8 cellular contexts compared by ENCODE assay signal in genomic region chr19:51887522-51888498, GRCh38. TPM values are rescaled to one million over a fixed set of nuclear protein-coding genes. Genes with fewer than 3 reads are reported as not detected.
A peak's percentile ranks its signal among the peaks of the same experiment; 100 is the strongest.
DNase-seq lines count a peak whose midpoint lies in the region; ATAC-seq and TF ChIP-seq lines count a peak whose summit lies in the region.

Gene ZNF577 (minus strand): TSS chr19:51887951. CDS start chr19:51880382, 7,569 bp downstream.

- peak within 1 kb of the TSS; percentile 46 for H3K4ac ChIP-seq in IMR-90 (ENCODE audit: low read depth, low read length)

- peak within 1 kb of the TSS; percentile 68 to 88 for H4K8ac ChIP-seq in IMR-90 (ENCODE audit: low read depth in 2 of 2, low read length in 2 of 2)

- H3K4me1 ChIP-seq in IMR-90 (ENCODE audit: control insufficient read depth, insufficient read depth, low read length) (no peaks in the 10 kb centered on the region), liver (ENCODE audit: control insufficient read depth in 4 of 4, insufficient read depth in 4 of 4, low read length in 3 of 4) (peaks cover 0 to 3% (median under 1%) of the 10 kb centered on the region in 4 donors)

- POLR2A ChIA-PET in IMR-90 (lab: Charles Lee; ENCODE audit: unreplicated experiment) = interaction anchor here (0.6 kb wide), 1 partner anchor 1792 kb away, joined by 3 read pairs; no protein-coding TSS in a partner anchor

- H3K9ac ChIP-seq in IMR-90 (ENCODE audit: low read depth, low read length) (peak within 1 kb of the TSS; percentile 86), liver (ENCODE audit: low read depth in 1 of 2, low read length in 2 of 2) (peak within 1 kb of the TSS in 1 of 2 donors; percentile 43)

- peak within 1 kb of the TSS; percentile 23; the same call in 1 of the 2 replicates for H4K91ac ChIP-seq in IMR-90 (ENCODE audit: insufficient read depth, low read depth, low read length)

- H3K27me3 ChIP-seq in IMR-90 (ENCODE audit: control insufficient read depth, insufficient read depth, low read length) (no peaks in the 10 kb centered on the region), liver (ENCODE audit: control insufficient read depth in 4 of 4, insufficient read depth in 4 of 4, low read length in 3 of 4) (no peaks in the 10 kb centered on the region)

- H2BK15ac ChIP-seq in IMR-90 (ENCODE audit: low read depth, low read length) = no peak within 1 kb of the TSS

- peak within 1 kb of the TSS; percentile 45; the same call in 1 of the 2 replicates for H3K56ac ChIP-seq in IMR-90 (ENCODE audit: extremely low read depth, insufficient read depth, low read length)

- in situ Hi-C loops in IMR-90 (cut with MboI; ENCODE audit: low sequenced_read_pairs) = no loop called here

- peak within 1 kb of the TSS; percentile 42 for H2BK5ac ChIP-seq in IMR-90 (ENCODE audit: low read depth, low read length, poor library complexity, severe bottlenecking)

- no peaks in the 10 kb centered on the region for H4K20me1 ChIP-seq in IMR-90 (ENCODE audit: insufficient read depth, low read length)

- no peak within 1 kb of the TSS for H2BK20ac ChIP-seq in IMR-90 (ENCODE audit: low read depth, low read length)

- H3K14ac ChIP-seq in IMR-90 (replicated peaks; ENCODE audit: low read depth, low read length) = peak within 1 kb of the TSS; percentile 74

- H2AK5ac ChIP-seq in IMR-90 (ENCODE audit: low read depth, low read length) = no peak within 1 kb of the TSS

- H2BK120ac ChIP-seq in IMR-90 (ENCODE audit: low read depth, low read length) = peak within 1 kb of the TSS; percentile 22

- peaks cover 0 to 5% of the 10 kb centered on the region in 2 experiments; a peak in 1 of 4 replicates for H3K79me1 ChIP-seq in IMR-90 (ENCODE audit: low read depth in 1 of 2, low read length in 2 of 2)

- peak within 1 kb of the TSS; percentile 78 for H3K4me2 ChIP-seq in IMR-90 (ENCODE audit: low read depth, low read length)

- peak within 1 kb of the TSS; percentile 30 for H4K5ac ChIP-seq in IMR-90 (ENCODE audit: low read depth, low read length)

- TF ChIP-seq RAD21 in IMR-90 (IDR thresholded peaks at IDR 0.05; ENCODE audit: low read length) (peak; percentile 16; the same call in 1 of the 2 replicates), liver (IDR thresholded peaks at IDR 0.05) (peak in 1 of 2 donors; percentile 36)

- H3K9me1 ChIP-seq in IMR-90 (ENCODE audit: insufficient read depth, low read length) = no peaks in the 10 kb centered on the region

- no peak within 1 kb of the TSS; the same call in 1 of the 2 replicates for H3K18ac ChIP-seq in IMR-90 (ENCODE audit: low read depth, low read length)

- 1% methylated on average over 24 of the region's 56 CpGs; no CpG with 5 or more reads in 1 of the 2 experiments for WGBS in IMR-90 (ENCODE audit: extremely low coverage in 2 of 2, insufficient read length in 1 of 2), 2 experiments
- 4% methylated on average over 56 of the region's 56 CpGs for whole genome bisulfite sequencing in liver

- peak within 1 kb of the TSS; percentile 69 for H3K27ac ChIP-seq in IMR-90 (ENCODE audit: insufficient read depth, low read length)
- peak within 1 kb of the TSS in 1 of 2 donors; percentile 29 for H3K27ac ChIP-seq in liver (ENCODE audit: low read depth in 1 of 2, low read length in 2 of 2)

- intact Hi-C loops in IMR-90 (cut with micrococcal nuclease) = loop anchor here (1.0 kb wide), 1 partner anchor 16 kb away; no protein-coding TSS in a partner anchor

- peak within 1 kb of the TSS; percentile 95 for H2AFZ ChIP-seq in IMR-90 (replicated peaks; ENCODE audit: low read length, poor library complexity)

- H2AK9ac ChIP-seq in IMR-90 (replicated peaks; ENCODE audit: low read depth, low read length, poor library complexity) = peak within 1 kb of the TSS; percentile 58

- DNase-seq in AG09319 (ENCODE audit: extremely low read depth, low read depth) (peak; percentile 74), IMR-90 (peak; percentile 93), DMS53 treated with DMSO at 0.1 percent for 48 hours (lab: John Stamatoyannopoulos, UW; ENCODE audit: unreplicated experiment) (no peak)
- DNase-seq in activated CD8-positive, alpha-beta memory T cell treated with anti-CD3 and anti-CD28 coated beads for 24 hours = peak; percentile 73
- DNase-seq in effector CD8-positive, alpha-beta T cell (lab: John Stamatoyannopoulos, UW) = peak; percentile 40
- peak; percentile 41 to 53 for DNase-seq in stimulated activated CD4-positive, alpha-beta T cell treated with anti-CD3 and anti-CD28 coated beads, Interleukin-1b, Interleukin-23, amount 100 ng/mL, for 4 hours (ENCODE audit: low read depth in 2 of 2)

- peak within 1 kb of the TSS; percentile 76 for H3K4me3 ChIP-seq in IMR-90 (ENCODE audit: insufficient read depth, low read depth, low read length)
- H3K4me3 ChIP-seq in liver (ENCODE audit: low read depth in 1 of 3, low read length in 3 of 3) = peak within 1 kb of the TSS; percentile 68 to 94 (median 79)

- peak within 1 kb of the TSS; percentile 74; the same call in 1 of the 2 replicates for H3K23ac ChIP-seq in IMR-90 (ENCODE audit: low read depth, low read length)

- no peak for TF ChIP-seq CTCF in AG09319 (IDR thresholded peaks at IDR 0.05; ENCODE audit: low read depth, low read length)
- no peak for TF ChIP-seq CTCF in IMR-90 (conservative IDR thresholded peaks at IDR 0.05; ENCODE audit: low read depth, low read length)
- no peak for TF ChIP-seq CTCF in liver (IDR thresholded peaks at IDR 0.05; ENCODE audit: low read depth, low read length, missing input control)

- CTCF ChIA-PET in IMR-90 (lab: Yijun Ruan, JAX) = no interaction called here

- H3K36me3 ChIP-seq in IMR-90 (ENCODE audit: control insufficient read depth, insufficient read depth, low read length) (peaks cover 18% of the 10 kb centered on the region), liver (ENCODE audit: control insufficient read depth in 4 of 4, insufficient read depth in 3 of 4, low read depth in 1 of 4, low read length in 3 of 4) (peaks cover 11 to 41% (median 36%) of the 10 kb centered on the region in 4 donors)

- H3K9me3 ChIP-seq in IMR-90 (ENCODE audit: control insufficient read depth, insufficient read depth, low read length) (peaks cover 20% of the 10 kb centered on the region), liver (ENCODE audit: control insufficient read depth in 4 of 4, low read length in 3 of 4) (peaks cover 38 to 89% (median 51%) of the 10 kb centered on the region in 4 donors)

- BruUV-seq in IMR-90 (replicated peaks; lab: Mats Ljungman, UMichigan) = no TSS peak

- dilution Hi-C loops in IMR-90 (cut with HindIII; ENCODE audit: low sequenced_read_pairs, unreplicated experiment) = no loop called here

- TF ChIP-seq POLR2A in IMR-90 (IDR thresholded peaks at IDR 0.05; ENCODE audit: low read depth, low read length) = 0 out of 2 replicates have a peak, but pooled peaks have one; percentile 37

- ATAC-seq in IMR-90 (ENCODE audit: low read depth) (peak; percentile 99), HG03175 (IDR thresholded peaks at IDR 0.05; ENCODE audit: unreplicated experiment) (no peak)

TF ChIP-seq in IMR-90, 13 proteins besides CTCF, POLR2A, EP300 and RAD21:
- TF ChIP-seq MAFK (IDR thresholded peaks at IDR 0.05; ENCODE audit: low read depth, low read length) (no peak), MAZ (IDR thresholded peaks at IDR 0.05; ENCODE audit: borderline replicate concordance, low read depth, low read length) (peak; percentile 59; the same call in 1 of the 2 replicates), FOS (IDR thresholded peaks at IDR 0.05; ENCODE audit: low read depth, low read length) (0 out of 2 replicates have a peak, but pooled peaks have one; percentile 2), MXI1 (IDR thresholded peaks at IDR 0.05; ENCODE audit: borderline replicate concordance, low read depth, low read length) (peak; percentile 30; the same call in 1 of the 2 replicates), SMC3 (IDR thresholded peaks at IDR 0.05; ENCODE audit: low read depth, low read length) (no peak), BHLHE40 (IDR thresholded peaks at IDR 0.05; ENCODE audit: low read depth, low read length) (peak; percentile 13; the same call in 1 of the 2 replicates), NFE2L2 (IDR thresholded peaks at IDR 0.05; ENCODE audit: low read depth, low read length) (0 out of 2 replicates have a peak, but pooled peaks have one; percentile 1), CEBPB (IDR thresholded peaks at IDR 0.05; ENCODE audit: low read depth, low read length) (peak; percentile 98)

TF ChIP-seq in liver, 16 proteins besides CTCF, POLR2A, EP300 and RAD21 (continues in another document):
- no peak for TF ChIP-seq JUND (IDR thresholded peaks at IDR 0.05)
- peak; percentile 93 for TF ChIP-seq ZBTB33 (IDR thresholded peaks at IDR 0.05)
- peak; percentile 99 for TF ChIP-seq YY1 (IDR thresholded peaks at IDR 0.05)

RNA-seq across cellular contexts. Expression of gene ZNF577, which starts in this region (rescaled TPM):
- total RNA-seq in IMR-90 (2012; rRNA removed) = 2.9 and 4.4 TPM in 2 replicates
- polyA plus RNA-seq in IMR-90 (2012; rRNA removed) = 4.0 and 5.8 TPM in 2 replicates
- polyA plus RNA-seq in IMR-90 (2012; cell fraction: cytosol; rRNA removed) = 1.5 and 1.6 TPM in 2 replicates
- 6.4 and 46.3 TPM in 2 replicates for polyA plus RNA-seq in IMR-90 (2012; cell fraction: nucleus; rRNA removed; ENCODE audit: low replicate concordance)
- 1 to 10 TPM; 3.1 to 5.4 TPM for total RNA-seq in liver
- polyA plus RNA-seq in liver = 1 to 10 TPM; 2.0 to 2.6 TPM
